In the genomic region with DNA sequence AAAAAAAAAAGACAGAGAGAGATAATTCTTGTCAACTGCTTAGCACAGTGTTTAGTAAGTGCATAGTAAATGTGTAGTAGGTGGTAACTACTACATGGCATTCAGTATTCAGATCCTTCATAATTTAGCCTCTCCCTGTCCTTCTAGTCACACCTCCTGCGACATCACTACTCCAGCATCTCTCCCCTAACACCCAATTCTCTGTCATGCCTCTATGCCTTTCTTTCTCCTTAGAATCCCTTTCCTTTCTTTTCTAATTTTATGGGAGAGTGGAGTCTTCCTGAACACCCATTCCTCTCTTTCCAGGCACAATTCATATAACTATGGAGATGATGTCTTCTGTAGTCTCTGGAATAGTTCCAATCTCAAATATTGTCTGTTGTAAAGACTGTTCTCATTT, we compare ENCODE assay signal across 1 cellular context.
TF ChIP-seq lines count a peak whose summit lies in the region.

No MANE protein-coding gene starts in this region.

TF ChIP-seq in HCT116, 20 proteins besides CTCF, POLR2A, EP300 and RAD21:
- TF ChIP-seq POLR2AphosphoS5 (IDR thresholded peaks at IDR 0.05; ENCODE audit: low read depth, low read length) (0 out of 2 replicates have a peak, but pooled peaks have one; percentile 5), CBX3 (IDR thresholded peaks at IDR 0.05; ENCODE audit: low read depth) (no peak), ZBTB33 (IDR thresholded peaks at IDR 0.05; ENCODE audit: extremely low read depth, insufficient replicate concordance, low read length) (no peak), EZH2phosphoT487 (IDR thresholded peaks at IDR 0.05; ENCODE audit: borderline replicate concordance) (no peak), TCF7L2 (IDR thresholded peaks at IDR 0.05; ENCODE audit: borderline replicate concordance, extremely low read depth, insufficient read depth, insufficient read length) (no peak)
